ENCODE assay signal across 2 cellular contexts in genomic region chr1:237864338-237865244, GRCh38.
TF ChIP-seq lines count a peak whose summit lies in the region.

No MANE protein-coding gene starts in this region.

TF ChIP-seq in HEK293, 187 proteins besides CTCF, POLR2A, EP300 and RAD21 (continued from another document and continues in another):
- TF ChIP-seq, protein P1, sequence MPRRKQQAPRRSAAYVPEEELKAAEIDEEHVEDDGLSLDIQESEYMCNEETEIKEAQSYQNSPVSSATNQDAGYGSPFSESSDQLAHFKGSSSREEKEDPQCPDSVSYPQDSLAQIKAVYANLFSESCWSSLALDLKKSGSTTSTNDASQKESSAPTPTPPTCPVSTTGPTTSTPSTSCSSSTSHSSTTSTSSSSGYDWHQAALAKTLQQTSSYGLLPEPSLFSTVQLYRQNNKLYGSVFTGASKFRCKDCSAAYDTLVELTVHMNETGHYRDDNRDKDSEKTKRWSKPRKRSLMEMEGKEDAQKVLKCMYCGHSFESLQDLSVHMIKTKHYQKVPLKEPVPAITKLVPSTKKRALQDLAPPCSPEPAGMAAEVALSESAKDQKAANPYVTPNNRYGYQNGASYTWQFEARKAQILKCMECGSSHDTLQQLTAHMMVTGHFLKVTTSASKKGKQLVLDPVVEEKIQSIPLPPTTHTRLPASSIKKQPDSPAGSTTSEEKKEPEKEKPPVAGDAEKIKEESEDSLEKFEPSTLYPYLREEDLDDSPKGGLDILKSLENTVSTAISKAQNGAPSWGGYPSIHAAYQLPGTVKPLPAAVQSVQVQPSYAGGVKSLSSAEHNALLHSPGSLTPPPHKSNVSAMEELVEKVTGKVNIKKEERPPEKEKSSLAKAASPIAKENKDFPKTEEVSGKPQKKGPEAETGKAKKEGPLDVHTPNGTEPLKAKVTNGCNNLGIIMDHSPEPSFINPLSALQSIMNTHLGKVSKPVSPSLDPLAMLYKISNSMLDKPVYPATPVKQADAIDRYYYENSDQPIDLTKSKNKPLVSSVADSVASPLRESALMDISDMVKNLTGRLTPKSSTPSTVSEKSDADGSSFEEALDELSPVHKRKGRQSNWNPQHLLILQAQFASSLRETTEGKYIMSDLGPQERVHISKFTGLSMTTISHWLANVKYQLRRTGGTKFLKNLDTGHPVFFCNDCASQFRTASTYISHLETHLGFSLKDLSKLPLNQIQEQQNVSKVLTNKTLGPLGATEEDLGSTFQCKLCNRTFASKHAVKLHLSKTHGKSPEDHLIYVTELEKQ (tag by site-specific recombination; IDR thresholded peaks at IDR 0.05; ENCODE audit: borderline replicate concordance) = peak; percentile 44; the same call in 1 of the 2 replicates
- TF ChIP-seq GLIS1 (tag by site-specific recombination; IDR thresholded peaks at IDR 0.05) (peak; percentile 77), BCL11A (tag by site-specific recombination; IDR thresholded peaks at IDR 0.05; ENCODE audit: low read depth) (peak; percentile 98), ZBTB17 (tag by site-specific recombination; IDR thresholded peaks at IDR 0.05) (peak; percentile 46; the same call in 1 of the 2 replicates), ZBTB48 (tag by site-specific recombination; IDR thresholded peaks at IDR 0.05) (no peak), ZNF555 (tag by site-specific recombination; conservative IDR thresholded peaks at IDR 0.05) (no peak), ZNF175 (tag by site-specific recombination; IDR thresholded peaks at IDR 0.05) (no peak), PRDM1 (tag by site-specific recombination; IDR thresholded peaks at IDR 0.05) (no peak), ZNF677 (tag by site-specific recombination; IDR thresholded peaks at IDR 0.05) (0 out of 2 replicates have a peak, but pooled peaks have one; percentile 13), SCRT2 (tag by site-specific recombination; IDR thresholded peaks at IDR 0.05) (peak; percentile 56; the same call in 1 of the 2 replicates), ZNF747 (tag by site-specific recombination; IDR thresholded peaks at IDR 0.05) (no peak), ZSCAN23 (tag by site-specific recombination; IDR thresholded peaks at IDR 0.05) (no peak), ZNF561 (tag by site-specific recombination; IDR thresholded peaks at IDR 0.05; ENCODE audit: borderline replicate concordance) (peak; percentile 77; the same call in 1 of the 2 replicates), SP7 (tag by site-specific recombination; IDR thresholded peaks at IDR 0.05) (peak; percentile 78), ZNF843 (tag by site-specific recombination; IDR thresholded peaks at IDR 0.05) (peak; percentile 52), ZNF416 (tag by site-specific recombination; IDR thresholded peaks at IDR 0.05) (no peak), ZNF2 (tag by site-specific recombination; IDR thresholded peaks at IDR 0.05) (peak; percentile 95), ZNF768 (tag by site-specific recombination; IDR thresholded peaks at IDR 0.05) (no peak)
- TF ChIP-seq, protein P2, sequence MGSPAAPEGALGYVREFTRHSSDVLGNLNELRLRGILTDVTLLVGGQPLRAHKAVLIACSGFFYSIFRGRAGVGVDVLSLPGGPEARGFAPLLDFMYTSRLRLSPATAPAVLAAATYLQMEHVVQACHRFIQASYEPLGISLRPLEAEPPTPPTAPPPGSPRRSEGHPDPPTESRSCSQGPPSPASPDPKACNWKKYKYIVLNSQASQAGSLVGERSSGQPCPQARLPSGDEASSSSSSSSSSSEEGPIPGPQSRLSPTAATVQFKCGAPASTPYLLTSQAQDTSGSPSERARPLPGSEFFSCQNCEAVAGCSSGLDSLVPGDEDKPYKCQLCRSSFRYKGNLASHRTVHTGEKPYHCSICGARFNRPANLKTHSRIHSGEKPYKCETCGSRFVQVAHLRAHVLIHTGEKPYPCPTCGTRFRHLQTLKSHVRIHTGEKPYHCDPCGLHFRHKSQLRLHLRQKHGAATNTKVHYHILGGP (tag by site-specific recombination; IDR thresholded peaks at IDR 0.05) = no peak
- TF ChIP-seq, protein P3, sequence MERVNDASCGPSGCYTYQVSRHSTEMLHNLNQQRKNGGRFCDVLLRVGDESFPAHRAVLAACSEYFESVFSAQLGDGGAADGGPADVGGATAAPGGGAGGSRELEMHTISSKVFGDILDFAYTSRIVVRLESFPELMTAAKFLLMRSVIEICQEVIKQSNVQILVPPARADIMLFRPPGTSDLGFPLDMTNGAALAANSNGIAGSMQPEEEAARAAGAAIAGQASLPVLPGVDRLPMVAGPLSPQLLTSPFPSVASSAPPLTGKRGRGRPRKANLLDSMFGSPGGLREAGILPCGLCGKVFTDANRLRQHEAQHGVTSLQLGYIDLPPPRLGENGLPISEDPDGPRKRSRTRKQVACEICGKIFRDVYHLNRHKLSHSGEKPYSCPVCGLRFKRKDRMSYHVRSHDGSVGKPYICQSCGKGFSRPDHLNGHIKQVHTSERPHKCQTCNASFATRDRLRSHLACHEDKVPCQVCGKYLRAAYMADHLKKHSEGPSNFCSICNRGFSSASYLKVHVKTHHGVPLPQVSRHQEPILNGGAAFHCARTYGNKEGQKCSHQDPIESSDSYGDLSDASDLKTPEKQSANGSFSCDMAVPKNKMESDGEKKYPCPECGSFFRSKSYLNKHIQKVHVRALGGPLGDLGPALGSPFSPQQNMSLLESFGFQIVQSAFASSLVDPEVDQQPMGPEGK (tag by site-specific recombination; IDR thresholded peaks at IDR 0.05) = peak; percentile 44; the same call in 1 of the 2 replicates
- TF ChIP-seq, protein P4, sequence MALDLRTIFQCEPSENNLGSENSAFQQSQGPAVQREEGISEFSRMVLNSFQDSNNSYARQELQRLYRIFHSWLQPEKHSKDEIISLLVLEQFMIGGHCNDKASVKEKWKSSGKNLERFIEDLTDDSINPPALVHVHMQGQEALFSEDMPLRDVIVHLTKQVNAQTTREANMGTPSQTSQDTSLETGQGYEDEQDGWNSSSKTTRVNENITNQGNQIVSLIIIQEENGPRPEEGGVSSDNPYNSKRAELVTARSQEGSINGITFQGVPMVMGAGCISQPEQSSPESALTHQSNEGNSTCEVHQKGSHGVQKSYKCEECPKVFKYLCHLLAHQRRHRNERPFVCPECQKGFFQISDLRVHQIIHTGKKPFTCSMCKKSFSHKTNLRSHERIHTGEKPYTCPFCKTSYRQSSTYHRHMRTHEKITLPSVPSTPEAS (tag by site-specific recombination; IDR thresholded peaks at IDR 0.05) = peak; percentile 27; the same call in 1 of the 2 replicates

TF ChIP-seq in GM12878, 131 proteins besides CTCF, POLR2A, EP300 and RAD21 (continued from another document and continues in another):
- TF ChIP-seq ELK1 (IDR thresholded peaks at IDR 0.05; ENCODE audit: low read depth, low read length) = no peak
- TF ChIP-seq ZNF384 (IDR thresholded peaks at IDR 0.05; ENCODE audit: borderline replicate concordance, low read depth, low read length) = no peak
- TF ChIP-seq NFIC (IDR thresholded peaks at IDR 0.05; ENCODE audit: low read depth, low read length) = no peak
- TF ChIP-seq CEBPZ (IDR thresholded peaks at IDR 0.05; ENCODE audit: low read depth, low read length) = no peak
- no peak for TF ChIP-seq HSF1 (IDR thresholded peaks at IDR 0.05; ENCODE audit: low read depth, low read length)
- TF ChIP-seq POU2F2 (IDR thresholded peaks at IDR 0.05; ENCODE audit: borderline replicate concordance, low read depth, low read length) = no peak
- no peak for TF ChIP-seq PAX8 (IDR thresholded peaks at IDR 0.05)
- TF ChIP-seq NR2C1 (IDR thresholded peaks at IDR 0.05) = no peak
- no peak for TF ChIP-seq MTA2 (IDR thresholded peaks at IDR 0.05; ENCODE audit: low read depth)
- TF ChIP-seq, protein P5, sequence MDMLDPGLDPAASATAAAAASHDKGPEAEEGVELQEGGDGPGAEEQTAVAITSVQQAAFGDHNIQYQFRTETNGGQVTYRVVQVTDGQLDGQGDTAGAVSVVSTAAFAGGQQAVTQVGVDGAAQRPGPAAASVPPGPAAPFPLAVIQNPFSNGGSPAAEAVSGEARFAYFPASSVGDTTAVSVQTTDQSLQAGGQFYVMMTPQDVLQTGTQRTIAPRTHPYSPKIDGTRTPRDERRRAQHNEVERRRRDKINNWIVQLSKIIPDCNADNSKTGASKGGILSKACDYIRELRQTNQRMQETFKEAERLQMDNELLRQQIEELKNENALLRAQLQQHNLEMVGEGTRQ (IDR thresholded peaks at IDR 0.05; ENCODE audit: borderline replicate concordance, low read depth, low read length) = no peak
- TF ChIP-seq, protein P6, sequence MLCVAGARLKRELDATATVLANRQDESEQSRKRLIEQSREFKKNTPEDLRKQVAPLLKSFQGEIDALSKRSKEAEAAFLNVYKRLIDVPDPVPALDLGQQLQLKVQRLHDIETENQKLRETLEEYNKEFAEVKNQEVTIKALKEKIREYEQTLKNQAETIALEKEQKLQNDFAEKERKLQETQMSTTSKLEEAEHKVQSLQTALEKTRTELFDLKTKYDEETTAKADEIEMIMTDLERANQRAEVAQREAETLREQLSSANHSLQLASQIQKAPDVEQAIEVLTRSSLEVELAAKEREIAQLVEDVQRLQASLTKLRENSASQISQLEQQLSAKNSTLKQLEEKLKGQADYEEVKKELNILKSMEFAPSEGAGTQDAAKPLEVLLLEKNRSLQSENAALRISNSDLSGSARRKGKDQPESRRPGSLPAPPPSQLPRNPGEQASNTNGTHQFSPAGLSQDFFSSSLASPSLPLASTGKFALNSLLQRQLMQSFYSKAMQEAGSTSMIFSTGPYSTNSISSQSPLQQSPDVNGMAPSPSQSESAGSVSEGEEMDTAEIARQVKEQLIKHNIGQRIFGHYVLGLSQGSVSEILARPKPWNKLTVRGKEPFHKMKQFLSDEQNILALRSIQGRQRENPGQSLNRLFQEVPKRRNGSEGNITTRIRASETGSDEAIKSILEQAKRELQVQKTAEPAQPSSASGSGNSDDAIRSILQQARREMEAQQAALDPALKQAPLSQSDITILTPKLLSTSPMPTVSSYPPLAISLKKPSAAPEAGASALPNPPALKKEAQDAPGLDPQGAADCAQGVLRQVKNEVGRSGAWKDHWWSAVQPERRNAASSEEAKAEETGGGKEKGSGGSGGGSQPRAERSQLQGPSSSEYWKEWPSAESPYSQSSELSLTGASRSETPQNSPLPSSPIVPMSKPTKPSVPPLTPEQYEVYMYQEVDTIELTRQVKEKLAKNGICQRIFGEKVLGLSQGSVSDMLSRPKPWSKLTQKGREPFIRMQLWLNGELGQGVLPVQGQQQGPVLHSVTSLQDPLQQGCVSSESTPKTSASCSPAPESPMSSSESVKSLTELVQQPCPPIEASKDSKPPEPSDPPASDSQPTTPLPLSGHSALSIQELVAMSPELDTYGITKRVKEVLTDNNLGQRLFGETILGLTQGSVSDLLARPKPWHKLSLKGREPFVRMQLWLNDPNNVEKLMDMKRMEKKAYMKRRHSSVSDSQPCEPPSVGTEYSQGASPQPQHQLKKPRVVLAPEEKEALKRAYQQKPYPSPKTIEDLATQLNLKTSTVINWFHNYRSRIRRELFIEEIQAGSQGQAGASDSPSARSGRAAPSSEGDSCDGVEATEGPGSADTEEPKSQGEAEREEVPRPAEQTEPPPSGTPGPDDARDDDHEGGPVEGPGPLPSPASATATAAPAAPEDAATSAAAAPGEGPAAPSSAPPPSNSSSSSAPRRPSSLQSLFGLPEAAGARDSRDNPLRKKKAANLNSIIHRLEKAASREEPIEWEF (IDR thresholded peaks at IDR 0.05; ENCODE audit: insufficient replicate concordance, low read depth, low read length) = no peak
- TF ChIP-seq BACH1 (IDR thresholded peaks at IDR 0.05; ENCODE audit: borderline replicate concordance) = no peak
- no peak for TF ChIP-seq POLR2AphosphoS5 (IDR thresholded peaks at IDR 0.05; ENCODE audit: low read length)
- no peak for TF ChIP-seq IKZF2 (IDR thresholded peaks at IDR 0.05)
- TF ChIP-seq EGR1 (IDR thresholded peaks at IDR 0.05; ENCODE audit: borderline replicate concordance in 1 of 2, low read depth in 2 of 2, low read length in 2 of 2) = no peak
- no peak for TF ChIP-seq DPF2 (IDR thresholded peaks at IDR 0.05)
- TF ChIP-seq SMC3 (IDR thresholded peaks at IDR 0.05; ENCODE audit: borderline replicate concordance, low read length) = peak; percentile 71
- TF ChIP-seq, protein P7, sequence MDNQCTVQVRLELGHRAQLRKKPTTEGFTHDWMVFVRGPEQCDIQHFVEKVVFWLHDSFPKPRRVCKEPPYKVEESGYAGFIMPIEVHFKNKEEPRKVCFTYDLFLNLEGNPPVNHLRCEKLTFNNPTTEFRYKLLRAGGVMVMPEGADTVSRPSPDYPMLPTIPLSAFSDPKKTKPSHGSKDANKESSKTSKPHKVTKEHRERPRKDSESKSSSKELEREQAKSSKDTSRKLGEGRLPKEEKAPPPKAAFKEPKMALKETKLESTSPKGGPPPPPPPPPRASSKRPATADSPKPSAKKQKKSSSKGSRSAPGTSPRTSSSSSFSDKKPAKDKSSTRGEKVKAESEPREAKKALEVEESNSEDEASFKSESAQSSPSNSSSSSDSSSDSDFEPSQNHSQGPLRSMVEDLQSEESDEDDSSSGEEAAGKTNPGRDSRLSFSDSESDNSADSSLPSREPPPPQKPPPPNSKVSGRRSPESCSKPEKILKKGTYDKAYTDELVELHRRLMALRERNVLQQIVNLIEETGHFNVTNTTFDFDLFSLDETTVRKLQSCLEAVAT (IDR thresholded peaks at IDR 0.05) = no peak
